19 cellular contexts compared by ENCODE assay signal in the genomic region with DNA sequence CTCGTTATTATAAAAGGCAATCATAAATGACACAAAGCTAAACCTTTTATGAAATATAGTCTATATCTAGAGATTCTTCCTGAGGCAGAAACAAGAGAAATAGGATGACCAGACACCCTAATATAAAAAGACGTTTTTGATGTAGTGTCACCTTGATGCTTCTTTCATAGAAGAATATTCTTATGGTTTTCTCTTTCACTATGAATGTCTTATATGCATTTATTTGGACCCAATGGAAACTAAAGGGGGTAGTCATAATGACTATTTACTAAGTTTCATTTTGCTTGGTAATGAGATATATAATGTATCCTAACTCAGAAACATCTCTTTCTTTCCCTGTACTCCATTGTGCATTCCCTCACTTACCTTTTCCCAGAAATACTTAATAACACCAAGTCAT.
DNase-seq lines count a peak whose midpoint lies in the region; ATAC-seq, FAIRE-seq and TF ChIP-seq lines count a peak whose summit lies in the region.
"Had no signal": no experiment of that assay in that cellular context is flagged by ENCODE, and none has a peak within 500 bp of the region (broad histone marks: within the 10 kb centered on the region; RNA-seq: fewer than 3 reads in every experiment).

No MANE protein-coding gene starts in this region.

- H3K27ac Mint-ChIP-seq in activated CD4-positive, alpha-beta T cell treated with anti-CD3 and anti-CD28 coated beads for 36 hours = no peak overlapping the region
- H3K27ac Mint-ChIP-seq in stimulated activated naive CD8-positive, alpha-beta T cell treated with anti-CD3 and anti-CD28 coated beads, Interleukin-15, amount 100 ng/mL, for 72 hours = no peak overlapping the region
- no peak overlapping the region for H3K27ac Mint-ChIP-seq in stimulated activated effector memory CD8-positive, alpha-beta T cell treated with anti-CD3 and anti-CD28 coated beads, Interleukin-12 subunit alpha, Interleukin-12 subunit beta, amount 100 ng/mL, for 72 hours
- H3K27ac Mint-ChIP-seq: B cell; CD4-positive, alpha-beta T cell; CD8-positive, alpha-beta T cell had no signal

- peaks cover 28% of the 10 kb centered on the region for H3K9me3 Mint-ChIP-seq in activated CD4-positive, alpha-beta T cell treated with anti-CD3 and anti-CD28 coated beads for 36 hours (ENCODE audit: low read depth)
- H3K9me3 Mint-ChIP-seq in stimulated activated naive CD8-positive, alpha-beta T cell treated with anti-CD3 and anti-CD28 coated beads, Interleukin-15, amount 100 ng/mL, for 72 hours = peaks cover 19 to 23% of the 10 kb centered on the region in 2 donors
- H3K9me3 Mint-ChIP-seq in stimulated activated effector memory CD8-positive, alpha-beta T cell treated with anti-CD3 and anti-CD28 coated beads, Interleukin-12 subunit alpha, Interleukin-12 subunit beta, amount 100 ng/mL, for 72 hours = peaks cover 12% of the 10 kb centered on the region

- CTCF ChIA-PET in activated CD4-positive, alpha-beta T cell treated with anti-CD3 and anti-CD28 coated beads for 36 hours (lab: Charles Lee) = no interaction called here

- POLR2A ChIA-PET in activated CD4-positive, alpha-beta T cell treated with anti-CD3 and anti-CD28 coated beads for 36 hours (lab: Charles Lee) = no interaction called here

- H3K4me3 Mint-ChIP-seq in activated CD4-positive, alpha-beta T cell treated with anti-CD3 and anti-CD28 coated beads for 36 hours = no peak overlapping the region
- H3K4me3 Mint-ChIP-seq in stimulated activated naive CD8-positive, alpha-beta T cell treated with anti-CD3 and anti-CD28 coated beads, Interleukin-15, amount 100 ng/mL, for 72 hours = no peak overlapping the region
- H3K4me3 Mint-ChIP-seq in stimulated activated effector memory CD8-positive, alpha-beta T cell treated with anti-CD3 and anti-CD28 coated beads, Interleukin-12 subunit alpha, Interleukin-12 subunit beta, amount 100 ng/mL, for 72 hours = no peak overlapping the region
- H3K4me3 Mint-ChIP-seq: B cell; CD4-positive, alpha-beta T cell; CD8-positive, alpha-beta T cell had no signal

- FAIRE-seq in GM12891 (lab: Jason Lieb, UNC) = no peak
- FAIRE-seq: A549, D721Med, G401.6, GM12892, GM18507 had no signal

- ATAC-seq in activated CD4-positive, alpha-beta T cell treated with anti-CD3 and anti-CD28 coated beads for 36 hours = peak; percentile 23
- ATAC-seq in stimulated activated naive CD8-positive, alpha-beta T cell treated with anti-CD3 and anti-CD28 coated beads, Interleukin-15, amount 100 ng/mL, for 72 hours = peak; percentile 40
- ATAC-seq in stimulated activated naive CD8-positive, alpha-beta T cell treated with anti-CD3 and anti-CD28 coated beads, Interleukin-15, Interleukin-2, amounts not matched to agents 100 U/mL and 50 U/mL, for 24 hours = no peak
- peak; percentile 71 for ATAC-seq in stimulated activated effector memory CD8-positive, alpha-beta T cell treated with anti-CD3 and anti-CD28 coated beads, Interleukin-12 subunit alpha, Interleukin-12 subunit beta, amount 100 ng/mL, for 72 hours
- ATAC-seq: A549; CD8-positive, alpha-beta T cell had no signal

- H3K4me1 Mint-ChIP-seq in activated CD4-positive, alpha-beta T cell treated with anti-CD3 and anti-CD28 coated beads for 36 hours = peaks cover 12% of the 10 kb centered on the region
- H3K4me1 Mint-ChIP-seq in stimulated activated naive CD8-positive, alpha-beta T cell treated with anti-CD3 and anti-CD28 coated beads, Interleukin-15, amount 100 ng/mL, for 72 hours = peaks cover 4% of the 10 kb centered on the region
- H3K4me1 Mint-ChIP-seq in stimulated activated effector memory CD8-positive, alpha-beta T cell treated with anti-CD3 and anti-CD28 coated beads, Interleukin-12 subunit alpha, Interleukin-12 subunit beta, amount 100 ng/mL, for 72 hours = peaks cover 8% of the 10 kb centered on the region
- H3K4me1 Mint-ChIP-seq: B cell had no signal

- intact Hi-C loops in activated CD4-positive, alpha-beta T cell treated with anti-CD3 and anti-CD28 coated beads for 36 hours (cut with DNase I, micrococcal nuclease) = no loop called here

- H3K36me3 Mint-ChIP-seq in activated CD4-positive, alpha-beta T cell treated with anti-CD3 and anti-CD28 coated beads for 36 hours (ENCODE audit: low read depth) = peaks cover 3% of the 10 kb centered on the region
- H3K36me3 Mint-ChIP-seq in stimulated activated effector memory CD8-positive, alpha-beta T cell treated with anti-CD3 and anti-CD28 coated beads, Interleukin-12 subunit alpha, Interleukin-12 subunit beta, amount 100 ng/mL, for 72 hours = no peaks in the 10 kb centered on the region

- no peaks in the 10 kb centered on the region for H3K27me3 Mint-ChIP-seq in activated CD4-positive, alpha-beta T cell treated with anti-CD3 and anti-CD28 coated beads for 36 hours
- H3K27me3 Mint-ChIP-seq in stimulated activated naive CD8-positive, alpha-beta T cell treated with anti-CD3 and anti-CD28 coated beads, Interleukin-15, amount 100 ng/mL, for 72 hours = no peaks in the 10 kb centered on the region
- H3K27me3 Mint-ChIP-seq: B cell; CD4-positive, alpha-beta T cell had no signal

- TF ChIP-seq POLR2A in GM12891 (IDR thresholded peaks at IDR 0.05; ENCODE audit: low read depth, low read length) = no peak

- DNase-seq in activated CD4-positive, alpha-beta T cell treated with anti-CD3 and anti-CD28 coated beads for 36 hours = no peak
- no peak for DNase-seq in activated CD4-positive, alpha-beta T cell treated with anti-CD3 and anti-CD28 coated beads for 1 hour
- DNase-seq in stimulated activated naive CD8-positive, alpha-beta T cell treated with anti-CD3 and anti-CD28 coated beads, Interleukin-15, amount 100 ng/mL, for 72 hours = no peak
- no peak for DNase-seq in stimulated activated naive CD8-positive, alpha-beta T cell treated with anti-CD3 and anti-CD28 coated beads, Interleukin-15, Interleukin-2, amounts not matched to agents 100 U/mL and 50 U/mL, for 24 hours
- no peak for DNase-seq in stimulated activated effector memory CD8-positive, alpha-beta T cell treated with anti-CD3 and anti-CD28 coated beads, Interleukin-12 subunit alpha, Interleukin-12 subunit beta, amount 100 ng/mL, for 72 hours (ENCODE audit: low spot score in 2 of 2)
- no peak for DNase-seq in GM12891 (ENCODE audit: insufficient read length, low spot score)
- DNase-seq: AML-193; Caco-2; Calu3; CD4-positive, alpha-beta T cell; CD8-positive, alpha-beta T cell; DMS79 treated with DMSO at 0.1 percent for 48 hours; GF-D8 had no signal

TF ChIP-seq in GM12891, 5 proteins besides CTCF, POLR2A, EP300 and RAD21:
- TF ChIP-seq TAF1 (IDR thresholded peaks at IDR 0.05; ENCODE audit: low read depth, low read length) (no peak), POU2F2 (IDR thresholded peaks at IDR 0.05; ENCODE audit: low read depth, low read length) (no peak)
